ENCODE assay signal across 1 cellular context in genomic region chr16:88807142-88807625, GRCh38.
TF ChIP-seq lines count a peak whose summit lies in the region.

No MANE protein-coding gene starts in this region.

TF ChIP-seq in HCT116, 20 proteins besides CTCF, POLR2A, EP300 and RAD21:
- TF ChIP-seq ATF3 (IDR thresholded peaks at IDR 0.05) = no peak
- TF ChIP-seq TCF7L2 (IDR thresholded peaks at IDR 0.05; ENCODE audit: borderline replicate concordance, extremely low read depth, insufficient read depth, insufficient read length) = no peak
- TF ChIP-seq CBX3 (IDR thresholded peaks at IDR 0.05; ENCODE audit: low read depth) = no peak
- no peak for TF ChIP-seq FOSL1 (IDR thresholded peaks at IDR 0.05; ENCODE audit: low read depth)
- no peak for TF ChIP-seq ZNF274 (IDR thresholded peaks at IDR 0.05; ENCODE audit: low read depth, low read length)
- no peak for TF ChIP-seq SP1 (IDR thresholded peaks at IDR 0.05; ENCODE audit: low read depth)
- TF ChIP-seq CEBPB (IDR thresholded peaks at IDR 0.05; ENCODE audit: low read depth) = no peak
- no peak for TF ChIP-seq YY1 (IDR thresholded peaks at IDR 0.05; ENCODE audit: extremely low read depth, insufficient replicate concordance, low read depth, low read length)
- TF ChIP-seq MAX (IDR thresholded peaks at IDR 0.05) = no peak
- no peak for TF ChIP-seq POLR2AphosphoS5 (IDR thresholded peaks at IDR 0.05; ENCODE audit: low read depth, low read length)
